ENCODE assay signal across 1 cellular context in genomic region chr10:2985729-2986232, GRCh38.
TF ChIP-seq lines count a peak whose summit lies in the region.

No MANE protein-coding gene starts in this region.

TF ChIP-seq in GM23338, 12 proteins besides CTCF, POLR2A, EP300 and RAD21:
- TF ChIP-seq, protein P1, sequence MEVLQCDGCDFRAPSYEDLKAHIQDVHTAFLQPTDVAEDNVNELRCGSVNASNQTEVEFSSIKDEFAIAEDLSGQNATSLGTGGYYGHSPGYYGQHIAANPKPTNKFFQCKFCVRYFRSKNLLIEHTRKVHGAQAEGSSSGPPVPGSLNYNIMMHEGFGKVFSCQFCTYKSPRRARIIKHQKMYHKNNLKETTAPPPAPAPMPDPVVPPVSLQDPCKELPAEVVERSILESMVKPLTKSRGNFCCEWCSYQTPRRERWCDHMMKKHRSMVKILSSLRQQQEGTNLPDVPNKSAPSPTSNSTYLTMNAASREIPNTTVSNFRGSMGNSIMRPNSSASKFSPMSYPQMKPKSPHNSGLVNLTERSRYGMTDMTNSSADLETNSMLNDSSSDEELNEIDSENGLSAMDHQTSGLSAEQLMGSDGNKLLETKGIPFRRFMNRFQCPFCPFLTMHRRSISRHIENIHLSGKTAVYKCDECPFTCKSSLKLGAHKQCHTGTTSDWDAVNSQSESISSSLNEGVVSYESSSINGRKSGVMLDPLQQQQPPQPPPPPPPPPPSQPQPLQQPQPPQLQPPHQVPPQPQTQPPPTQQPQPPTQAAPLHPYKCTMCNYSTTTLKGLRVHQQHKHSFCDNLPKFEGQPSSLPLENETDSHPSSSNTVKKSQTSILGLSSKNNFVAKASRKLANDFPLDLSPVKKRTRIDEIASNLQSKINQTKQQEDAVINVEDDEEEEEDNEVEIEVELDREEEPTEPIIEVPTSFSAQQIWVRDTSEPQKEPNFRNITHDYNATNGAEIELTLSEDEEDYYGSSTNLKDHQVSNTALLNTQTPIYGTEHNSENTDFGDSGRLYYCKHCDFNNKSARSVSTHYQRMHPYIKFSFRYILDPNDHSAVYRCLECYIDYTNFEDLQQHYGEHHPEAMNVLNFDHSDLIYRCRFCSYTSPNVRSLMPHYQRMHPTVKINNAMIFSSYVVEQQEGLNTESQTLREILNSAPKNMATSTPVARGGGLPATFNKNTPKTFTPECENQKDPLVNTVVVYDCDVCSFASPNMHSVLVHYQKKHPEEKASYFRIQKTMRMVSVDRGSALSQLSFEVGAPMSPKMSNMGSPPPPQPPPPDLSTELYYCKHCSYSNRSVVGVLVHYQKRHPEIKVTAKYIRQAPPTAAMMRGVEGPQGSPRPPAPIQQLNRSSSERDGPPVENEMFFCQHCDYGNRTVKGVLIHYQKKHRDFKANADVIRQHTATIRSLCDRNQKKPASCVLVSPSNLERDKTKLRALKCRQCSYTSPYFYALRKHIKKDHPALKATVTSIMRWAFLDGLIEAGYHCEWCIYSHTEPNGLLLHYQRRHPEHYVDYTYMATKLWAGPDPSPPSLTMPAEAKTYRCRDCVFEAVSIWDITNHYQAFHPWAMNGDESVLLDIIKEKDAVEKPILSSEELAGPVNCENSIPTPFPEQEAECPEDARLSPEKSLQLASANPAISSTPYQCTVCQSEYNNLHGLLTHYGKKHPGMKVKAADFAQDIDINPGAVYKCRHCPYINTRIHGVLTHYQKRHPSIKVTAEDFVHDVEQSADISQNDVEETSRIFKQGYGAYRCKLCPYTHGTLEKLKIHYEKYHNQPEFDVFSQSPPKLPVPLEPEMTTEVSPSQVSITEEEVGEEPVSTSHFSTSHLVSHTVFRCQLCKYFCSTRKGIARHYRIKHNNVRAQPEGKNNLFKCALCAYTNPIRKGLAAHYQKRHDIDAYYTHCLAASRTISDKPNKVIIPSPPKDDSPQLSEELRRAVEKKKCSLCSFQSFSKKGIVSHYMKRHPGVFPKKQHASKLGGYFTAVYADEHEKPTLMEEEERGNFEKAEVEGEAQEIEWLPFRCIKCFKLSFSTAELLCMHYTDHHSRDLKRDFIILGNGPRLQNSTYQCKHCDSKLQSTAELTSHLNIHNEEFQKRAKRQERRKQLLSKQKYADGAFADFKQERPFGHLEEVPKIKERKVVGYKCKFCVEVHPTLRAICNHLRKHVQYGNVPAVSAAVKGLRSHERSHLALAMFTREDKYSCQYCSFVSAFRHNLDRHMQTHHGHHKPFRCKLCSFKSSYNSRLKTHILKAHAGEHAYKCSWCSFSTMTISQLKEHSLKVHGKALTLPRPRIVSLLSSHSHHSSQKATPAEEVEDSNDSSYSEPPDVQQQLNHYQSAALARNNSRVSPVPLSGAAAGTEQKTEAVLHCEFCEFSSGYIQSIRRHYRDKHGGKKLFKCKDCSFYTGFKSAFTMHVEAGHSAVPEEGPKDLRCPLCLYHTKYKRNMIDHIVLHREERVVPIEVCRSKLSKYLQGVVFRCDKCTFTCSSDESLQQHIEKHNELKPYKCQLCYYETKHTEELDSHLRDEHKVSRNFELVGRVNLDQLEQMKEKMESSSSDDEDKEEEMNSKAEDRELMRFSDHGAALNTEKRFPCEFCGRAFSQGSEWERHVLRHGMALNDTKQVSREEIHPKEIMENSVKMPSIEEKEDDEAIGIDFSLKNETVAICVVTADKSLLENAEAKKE (CRISPR knock-in tag; IDR thresholded peaks at IDR 0.05), result no peak
- TF ChIP-seq STAT1 (IDR thresholded peaks at IDR 0.05; ENCODE audit: unreplicated experiment) (no peak), EZH2phosphoT487 (IDR thresholded peaks at IDR 0.05; ENCODE audit: unreplicated experiment) (no peak), ZNF331 (CRISPR knock-in tag; IDR thresholded peaks at IDR 0.05; ENCODE audit: low read depth) (no peak), ZNF114 (CRISPR knock-in tag; IDR thresholded peaks at IDR 0.05) (no peak), EZH2 (IDR thresholded peaks at IDR 0.05; ENCODE audit: low read depth, unreplicated experiment) (no peak), JUNB (IDR thresholded peaks at IDR 0.05; ENCODE audit: unreplicated experiment) (no peak), NANOG (IDR thresholded peaks at IDR 0.05; ENCODE audit: borderline replicate concordance) (no peak), CREB1 (CRISPR knock-in tag; IDR thresholded peaks at IDR 0.05; ENCODE audit: low read depth) (no peak), POLR2AphosphoS5 (IDR thresholded peaks at IDR 0.05; ENCODE audit: low read depth) (no peak)
- TF ChIP-seq, protein P2, sequence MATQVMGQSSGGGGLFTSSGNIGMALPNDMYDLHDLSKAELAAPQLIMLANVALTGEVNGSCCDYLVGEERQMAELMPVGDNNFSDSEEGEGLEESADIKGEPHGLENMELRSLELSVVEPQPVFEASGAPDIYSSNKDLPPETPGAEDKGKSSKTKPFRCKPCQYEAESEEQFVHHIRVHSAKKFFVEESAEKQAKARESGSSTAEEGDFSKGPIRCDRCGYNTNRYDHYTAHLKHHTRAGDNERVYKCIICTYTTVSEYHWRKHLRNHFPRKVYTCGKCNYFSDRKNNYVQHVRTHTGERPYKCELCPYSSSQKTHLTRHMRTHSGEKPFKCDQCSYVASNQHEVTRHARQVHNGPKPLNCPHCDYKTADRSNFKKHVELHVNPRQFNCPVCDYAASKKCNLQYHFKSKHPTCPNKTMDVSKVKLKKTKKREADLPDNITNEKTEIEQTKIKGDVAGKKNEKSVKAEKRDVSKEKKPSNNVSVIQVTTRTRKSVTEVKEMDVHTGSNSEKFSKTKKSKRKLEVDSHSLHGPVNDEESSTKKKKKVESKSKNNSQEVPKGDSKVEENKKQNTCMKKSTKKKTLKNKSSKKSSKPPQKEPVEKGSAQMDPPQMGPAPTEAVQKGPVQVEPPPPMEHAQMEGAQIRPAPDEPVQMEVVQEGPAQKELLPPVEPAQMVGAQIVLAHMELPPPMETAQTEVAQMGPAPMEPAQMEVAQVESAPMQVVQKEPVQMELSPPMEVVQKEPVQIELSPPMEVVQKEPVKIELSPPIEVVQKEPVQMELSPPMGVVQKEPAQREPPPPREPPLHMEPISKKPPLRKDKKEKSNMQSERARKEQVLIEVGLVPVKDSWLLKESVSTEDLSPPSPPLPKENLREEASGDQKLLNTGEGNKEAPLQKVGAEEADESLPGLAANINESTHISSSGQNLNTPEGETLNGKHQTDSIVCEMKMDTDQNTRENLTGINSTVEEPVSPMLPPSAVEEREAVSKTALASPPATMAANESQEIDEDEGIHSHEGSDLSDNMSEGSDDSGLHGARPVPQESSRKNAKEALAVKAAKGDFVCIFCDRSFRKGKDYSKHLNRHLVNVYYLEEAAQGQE (IDR thresholded peaks at IDR 0.05; ENCODE audit: unreplicated experiment), result no peak
